ENCODE assay signal across 36 cellular contexts in genomic region chr7:100257017-100257416, GRCh38. TPM values are rescaled to one million over a fixed set of nuclear protein-coding genes. Genes with fewer than 3 reads are reported as not detected.
"Had no signal": no experiment of that assay in that cellular context is flagged by ENCODE, and none has a peak within 500 bp of the region (broad histone marks: within the 10 kb centered on the region; RNA-seq: fewer than 3 reads in every experiment).

No MANE protein-coding gene starts in this region.

- H3K36me3 ChIP-seq: adrenal gland, cardiac muscle cell, esophagus muscularis mucosa, gastroesophageal sphincter had no signal

- H3K4me1 ChIP-seq: body of pancreas, esophagus muscularis mucosa, foreskin keratinocyte, gastroesophageal sphincter had no signal

- H3K4me3 Mint-ChIP-seq: activated CD4-positive, alpha-beta memory T cell treated with anti-CD3 and anti-CD28 coated beads for 36 hours; activated CD4-positive, alpha-beta T cell treated with anti-CD3 and anti-CD28 coated beads for 36 hours; activated CD4-positive, alpha-beta T cell treated with anti-CD3 and anti-CD28 coated beads, Interleukin-2, amount 10 ng/mL, durations not matched to agents 24 days and 14 days; activated CD8-positive, alpha-beta memory T cell treated with anti-CD3 and anti-CD28 coated beads, Interleukin-2, amount 10 ng/mL, durations not matched to agents 7 days and 5 days; activated CD8-positive, alpha-beta T cell treated with anti-CD3 and anti-CD28 coated beads, Interleukin-2, amount 10 ng/mL, durations not matched to agents 7 days and 5 days; activated naive CD4-positive, alpha-beta T cell treated with anti-CD3 and anti-CD28 coated beads for 36 hours; activated naive CD4-positive, alpha-beta T cell treated with anti-CD3 and anti-CD28 coated beads, Interleukin-2, amount 50 U/mL, for 24 hours; activated naive CD8-positive, alpha-beta T cell treated with anti-CD3 and anti-CD28 coated beads for 36 hours; activated naive CD8-positive, alpha-beta T cell treated with anti-CD3 and anti-CD28 coated beads, Interleukin-2, amount 50 U/mL, for 24 hours; activated T-helper 1 cell treated with anti-CD3 and anti-CD28 coated beads, Interleukin-12 subunit alpha, Interleukin-12 subunit beta, Interleukin-2, Interleukin-4 antibody, amounts not matched to agents 30 ng/mL and 10 ng/mL and 1 ng/mL, durations not matched to agents 14 hours and 24 hours and 36 hours; central memory CD8-positive, alpha-beta T cell; dendritic cell treated with granulocyte-macrophage colony-stimulating factor and Interleukin-4, amounts not matched to agents 40 ng/mL and 50 ng/mL, for 4 days; effector memory CD8-positive, alpha-beta T cell had no signal

- ATAC-seq: activated CD4-positive, alpha-beta T cell treated with anti-CD3 and anti-CD28 coated beads for 36 hours; activated CD8-positive, alpha-beta memory T cell treated with anti-CD3 and anti-CD28 coated beads, Interleukin-2, amount 10 ng/mL, durations not matched to agents 7 days and 5 days; activated CD8-positive, alpha-beta T cell treated with anti-CD3 and anti-CD28 coated beads, Interleukin-2, amount 10 ng/mL, durations not matched to agents 7 days and 5 days; activated naive CD8-positive, alpha-beta T cell treated with anti-CD3 and anti-CD28 coated beads, Interleukin-2, amount 50 U/mL, for 24 hours; body of pancreas; effector memory CD8-positive, alpha-beta T cell; foreskin keratinocyte; gastroesophageal sphincter had no signal

- DNase-seq: activated CD4-positive, alpha-beta memory T cell treated with anti-CD3 and anti-CD28 coated beads for 36 hours; activated CD4-positive, alpha-beta T cell treated with anti-CD3 and anti-CD28 coated beads for 36 hours; activated CD4-positive, alpha-beta T cell treated with anti-CD3 and anti-CD28 coated beads, Interleukin-2, amount 10 ng/mL, durations not matched to agents 24 days and 14 days; activated CD4-positive, CD25-positive, alpha-beta regulatory T cell; activated CD4-positive, CD25-positive, alpha-beta regulatory T cell treated with anti-CD3 and anti-CD28 coated beads, Interleukin-2, amount 50 U/mL, for 72 hours; activated CD8-positive, alpha-beta memory T cell treated with anti-CD3 and anti-CD28 coated beads, Interleukin-2, amount 10 ng/mL, durations not matched to agents 7 days and 5 days; activated CD8-positive, alpha-beta memory T cell treated with anti-CD3 and anti-CD28 coated beads, Interleukin-2, amount 50 U/mL, for 4 hours; activated CD8-positive, alpha-beta T cell treated with anti-CD3 and anti-CD28 coated beads, Interleukin-2, amount 10 ng/mL, durations not matched to agents 7 days and 5 days; activated effector memory CD4-positive, alpha-beta T cell treated with anti-CD3 and anti-CD28 coated beads, Interleukin-2, amount 50 U/mL, for 16 hours; activated naive CD4-positive, alpha-beta T cell treated with anti-CD3 and anti-CD28 coated beads for 36 hours; activated naive CD8-positive, alpha-beta T cell treated with anti-CD3 and anti-CD28 coated beads for 36 hours; activated naive CD8-positive, alpha-beta T cell treated with anti-CD3 and anti-CD28 coated beads, Interleukin-2, amount 50 U/mL, for 24 hours; activated T-cell treated with anti-CD3 and anti-CD28 coated beads, Interleukin-2, amount 50 U/mL, for 1 hour; activated T-cell treated with anti-CD3 and anti-CD28 coated beads, Interleukin-2, amount 50 U/mL, for 48 hours; adrenal gland; amygdala; aorta; body of pancreas; effector CD4-positive, alpha-beta T cell; effector memory CD8-positive, alpha-beta T cell; erythroblast; foreskin keratinocyte; T-helper 1 cell; T-helper 2 cell had no signal

- H3K36me3 Mint-ChIP-seq: activated CD4-positive, alpha-beta memory T cell treated with anti-CD3 and anti-CD28 coated beads for 36 hours; activated CD8-positive, alpha-beta memory T cell treated with anti-CD3 and anti-CD28 coated beads, Interleukin-2, amount 10 ng/mL, durations not matched to agents 7 days and 5 days; activated naive CD4-positive, alpha-beta T cell treated with anti-CD3 and anti-CD28 coated beads, Interleukin-2, amount 50 U/mL, for 24 hours; activated naive CD8-positive, alpha-beta T cell treated with anti-CD3 and anti-CD28 coated beads for 36 hours had no signal

- H3K4me3 ChIP-seq: adrenal gland, body of pancreas, cardiac muscle cell, coronary artery, esophagus muscularis mucosa, gastroesophageal sphincter had no signal

- H3K27ac Mint-ChIP-seq: activated CD4-positive, alpha-beta memory T cell treated with anti-CD3 and anti-CD28 coated beads for 36 hours; activated CD4-positive, alpha-beta T cell treated with anti-CD3 and anti-CD28 coated beads for 36 hours; activated CD4-positive, alpha-beta T cell treated with anti-CD3 and anti-CD28 coated beads, Interleukin-2, amount 10 ng/mL, durations not matched to agents 24 days and 14 days; activated CD8-positive, alpha-beta memory T cell treated with anti-CD3 and anti-CD28 coated beads, Interleukin-2, amount 10 ng/mL, durations not matched to agents 7 days and 5 days; activated CD8-positive, alpha-beta T cell treated with anti-CD3 and anti-CD28 coated beads, Interleukin-2, amount 10 ng/mL, durations not matched to agents 7 days and 5 days; activated naive CD4-positive, alpha-beta T cell treated with anti-CD3 and anti-CD28 coated beads for 36 hours; activated naive CD4-positive, alpha-beta T cell treated with anti-CD3 and anti-CD28 coated beads, Interleukin-2, amount 50 U/mL, for 24 hours; activated naive CD8-positive, alpha-beta T cell treated with anti-CD3 and anti-CD28 coated beads for 36 hours; activated naive CD8-positive, alpha-beta T cell treated with anti-CD3 and anti-CD28 coated beads, Interleukin-2, amount 50 U/mL, for 24 hours; activated T-helper 1 cell treated with anti-CD3 and anti-CD28 coated beads, Interleukin-12 subunit alpha, Interleukin-12 subunit beta, Interleukin-2, Interleukin-4 antibody, amounts not matched to agents 30 ng/mL and 10 ng/mL and 1 ng/mL, durations not matched to agents 14 hours and 24 hours and 36 hours; activated T-helper 2 cell treated with anti-CD3 and anti-CD28 coated beads, Interferon-gamma antibody, Interleukin-2, Interleukin-4, amounts not matched to agents 10 μg/mL and 5 μg/mL and 100 μg/mL, durations not matched to agents 14 hours and 24 hours and 36 hours; dendritic cell treated with granulocyte-macrophage colony-stimulating factor and Interleukin-4, amounts not matched to agents 40 ng/mL and 50 ng/mL, for 4 days had no signal

- H3K9me3 ChIP-seq: adrenal gland, body of pancreas, esophagus muscularis mucosa, gastroesophageal sphincter had no signal

- H3K4me1 Mint-ChIP-seq: activated CD4-positive, alpha-beta T cell treated with anti-CD3 and anti-CD28 coated beads for 36 hours; activated CD4-positive, alpha-beta T cell treated with anti-CD3 and anti-CD28 coated beads, Interleukin-2, amount 10 ng/mL, durations not matched to agents 24 days and 14 days; activated CD8-positive, alpha-beta memory T cell treated with anti-CD3 and anti-CD28 coated beads, Interleukin-2, amount 10 ng/mL, durations not matched to agents 7 days and 5 days; activated naive CD4-positive, alpha-beta T cell treated with anti-CD3 and anti-CD28 coated beads, Interleukin-2, amount 50 U/mL, for 24 hours; activated naive CD8-positive, alpha-beta T cell treated with anti-CD3 and anti-CD28 coated beads for 36 hours; activated naive CD8-positive, alpha-beta T cell treated with anti-CD3 and anti-CD28 coated beads, Interleukin-2, amount 50 U/mL, for 24 hours had no signal

- H3K27me3 ChIP-seq: adrenal gland, body of pancreas, cardiac muscle cell, esophagus muscularis mucosa, foreskin keratinocyte, gastroesophageal sphincter had no signal

- H3K27ac ChIP-seq: adrenal gland, body of pancreas, cardiac muscle cell, coronary artery, esophagus muscularis mucosa, foreskin keratinocyte, gastroesophageal sphincter had no signal

- H3K27me3 Mint-ChIP-seq: activated CD4-positive, alpha-beta memory T cell treated with anti-CD3 and anti-CD28 coated beads for 36 hours; activated CD4-positive, alpha-beta T cell treated with anti-CD3 and anti-CD28 coated beads for 36 hours; activated CD4-positive, alpha-beta T cell treated with anti-CD3 and anti-CD28 coated beads, Interleukin-2, amount 10 ng/mL, durations not matched to agents 24 days and 14 days; activated CD8-positive, alpha-beta memory T cell treated with anti-CD3 and anti-CD28 coated beads, Interleukin-2, amount 10 ng/mL, durations not matched to agents 7 days and 5 days; activated naive CD4-positive, alpha-beta T cell treated with anti-CD3 and anti-CD28 coated beads, Interleukin-2, amount 50 U/mL, for 24 hours; activated naive CD8-positive, alpha-beta T cell treated with anti-CD3 and anti-CD28 coated beads for 36 hours; activated naive CD8-positive, alpha-beta T cell treated with anti-CD3 and anti-CD28 coated beads, Interleukin-2, amount 50 U/mL, for 24 hours; central memory CD8-positive, alpha-beta T cell; dendritic cell treated with granulocyte-macrophage colony-stimulating factor and Interleukin-4, amounts not matched to agents 40 ng/mL and 50 ng/mL, for 4 days; effector memory CD8-positive, alpha-beta T cell had no signal

RNA-seq across cellular contexts. Expression of gene PVRIG, which starts 37.3 kb away (rescaled TPM):
- total RNA-seq: cerebellum, foreskin keratinocyte had no signal
- polyA plus RNA-seq: foreskin keratinocyte had no signal

RNA-seq across cellular contexts. Expression of gene SPDYE3, which starts 50.5 kb away (rescaled TPM):
- total RNA-seq: activated CD4-positive, alpha-beta memory T cell treated with anti-CD3 and anti-CD28 coated beads for 36 hours; activated CD4-positive, alpha-beta T cell treated with anti-CD3 and anti-CD28 coated beads for 36 hours; activated CD4-positive, alpha-beta T cell treated with anti-CD3 and anti-CD28 coated beads, Interleukin-2, amount 10 ng/mL, durations not matched to agents 24 days and 14 days; activated CD8-positive, alpha-beta memory T cell treated with anti-CD3 and anti-CD28 coated beads for 36 hours; activated CD8-positive, alpha-beta memory T cell treated with anti-CD3 and anti-CD28 coated beads, Interleukin-2, amount 10 ng/mL, durations not matched to agents 7 days and 5 days; activated CD8-positive, alpha-beta T cell treated with anti-CD3 and anti-CD28 coated beads, Interleukin-2, amount 10 ng/mL, durations not matched to agents 7 days and 5 days; activated naive CD4-positive, alpha-beta T cell treated with anti-CD3 and anti-CD28 coated beads for 36 hours; activated naive CD8-positive, alpha-beta T cell treated with anti-CD3 and anti-CD28 coated beads for 36 hours; activated T-helper 1 cell treated with anti-CD3 and anti-CD28 coated beads, Interleukin-12 subunit alpha, Interleukin-12 subunit beta, Interleukin-2, Interleukin-4 antibody, amounts not matched to agents 30 ng/mL and 10 ng/mL and 1 ng/mL, durations not matched to agents 14 hours and 24 hours and 36 hours; activated T-helper 2 cell treated with anti-CD3 and anti-CD28 coated beads, Interferon-gamma antibody, Interleukin-2, Interleukin-4, amounts not matched to agents 10 μg/mL and 5 μg/mL and 100 μg/mL, durations not matched to agents 14 hours and 24 hours and 36 hours; adrenal gland; aorta; body of pancreas; cardiac muscle cell; cerebellum; esophagus muscularis mucosa; foreskin keratinocyte; gastroesophageal sphincter; glomerular endothelial cell had no signal
- polyA plus RNA-seq: aorta, foreskin keratinocyte had no signal
